ENCODE assay signal across 19 cellular contexts in genomic region chr7:24580283-24580946, GRCh38. TPM values are rescaled to one million over a fixed set of nuclear protein-coding genes. Genes with fewer than 3 reads are reported as not detected.
A peak's percentile ranks its signal among the peaks of the same experiment; 100 is the strongest.
DNase-seq lines count a peak whose midpoint lies in the region; ATAC-seq, FAIRE-seq and TF ChIP-seq lines count a peak whose summit lies in the region.
"Had no signal": no experiment of that assay in that cellular context is flagged by ENCODE, and none has a peak within 500 bp of the region (broad histone marks: within the 10 kb centered on the region; RNA-seq: fewer than 3 reads in every experiment).

No MANE protein-coding gene starts in this region.

- H3K27me3 Mint-ChIP-seq in Calu3 (ENCODE audit: unreplicated experiment) = no peaks in the 10 kb centered on the region
- H3K27me3 Mint-ChIP-seq: CD4-positive, alpha-beta memory T cell had no signal

- no peak overlapping the region for H3K4ac ChIP-seq in IMR-90 (ENCODE audit: low read depth, low read length)

- POLR2A ChIA-PET in IMR-90 (lab: Charles Lee; ENCODE audit: unreplicated experiment) = interaction anchor here (0.7 kb wide), 1 partner anchor 22 kb away, joined by 3 read pairs; no protein-coding TSS in a partner anchor

- H3K9me3 ChIP-seq in IMR-90 (ENCODE audit: control insufficient read depth, insufficient read depth, low read length) (peaks cover 3% of the 10 kb centered on the region; the same call in 1 of the 2 replicates), MM.1S (replicated peaks; ENCODE audit: insufficient read depth, low read length) (no peaks in the 10 kb centered on the region)
- H3K9me3 ChIP-seq: gastroesophageal sphincter, uterus had no signal

- H3K79me1 ChIP-seq in IMR-90 (ENCODE audit: low read depth in 1 of 2, low read length in 2 of 2) = peaks cover 3 to 14% of the 10 kb centered on the region in 2 experiments; a peak in 2 of 4 replicates

- no peak overlapping the region for H4K8ac ChIP-seq in IMR-90 (ENCODE audit: low read depth in 2 of 2, low read length in 2 of 2)

- H3K4me3 Mint-ChIP-seq in Calu3 (ENCODE audit: low read depth, unreplicated experiment) = no peak overlapping the region
- H3K4me3 Mint-ChIP-seq: CD4-positive, alpha-beta memory T cell had no signal

- H4K5ac ChIP-seq in IMR-90 (ENCODE audit: low read depth, low read length) = no peak overlapping the region

- H3K4me1 ChIP-seq in IMR-90 (ENCODE audit: control insufficient read depth, insufficient read depth, low read length) = no peaks in the 10 kb centered on the region
- peaks cover 4% of the 10 kb centered on the region; the same call in 1 of the 2 replicates for H3K4me1 ChIP-seq in MM.1S (ENCODE audit: low read length)
- H3K4me1 ChIP-seq: uterus had no signal

- no peak overlapping the region for H2BK120ac ChIP-seq in IMR-90 (ENCODE audit: low read depth, low read length)

- H3K4me1 Mint-ChIP-seq in Calu3 (ENCODE audit: low read depth, unreplicated experiment) = peaks cover 50% of the 10 kb centered on the region

- dilution Hi-C loops in IMR-90 (cut with HindIII; ENCODE audit: low sequenced_read_pairs, unreplicated experiment) = no loop called here

- no peak overlapping the region for H3K4me2 ChIP-seq in IMR-90 (ENCODE audit: low read depth, low read length)
- no peak overlapping the region for H3K4me2 ChIP-seq in MM.1S (ENCODE audit: low read depth, low read length)

- H3K27me3 ChIP-seq in IMR-90 (ENCODE audit: control insufficient read depth, insufficient read depth, low read length) = no peaks in the 10 kb centered on the region
- no peaks in the 10 kb centered on the region for H3K27me3 ChIP-seq in MM.1S (replicated peaks; ENCODE audit: insufficient read depth, low read length)
- H3K27me3 ChIP-seq: gastroesophageal sphincter, uterus had no signal

- H3K9me1 ChIP-seq in IMR-90 (ENCODE audit: insufficient read depth, low read length) = no peaks in the 10 kb centered on the region

- H3K27ac ChIP-seq in IMR-90 (ENCODE audit: insufficient read depth, low read length) = no peak overlapping the region
- no peak overlapping the region for H3K27ac ChIP-seq in MM.1S (ENCODE audit: low read length)
- H3K27ac ChIP-seq: gastroesophageal sphincter, uterus had no signal

- no peak overlapping the region for H2BK5ac ChIP-seq in IMR-90 (ENCODE audit: low read depth, low read length, poor library complexity, severe bottlenecking)

- no peak overlapping the region for H4K91ac ChIP-seq in IMR-90 (ENCODE audit: insufficient read depth, low read depth, low read length)

- H3K56ac ChIP-seq in IMR-90 (ENCODE audit: extremely low read depth, insufficient read depth, low read length) = no peak overlapping the region

- TF ChIP-seq CTCF in Calu3 (IDR thresholded peaks at IDR 0.05; ENCODE audit: unreplicated experiment) (no peak), IMR-90 (conservative IDR thresholded peaks at IDR 0.05; ENCODE audit: low read depth, low read length) (no peak), MM.1S (IDR thresholded peaks at IDR 0.05; ENCODE audit: low read length) (no peak)

- H2AK5ac ChIP-seq in IMR-90 (ENCODE audit: low read depth, low read length) = no peak overlapping the region

- H3F3A ChIP-seq in MM.1S (ENCODE audit: insufficient read depth, low read length) = no peaks in the 10 kb centered on the region

- WGBS in IMR-90 (ENCODE audit: extremely low coverage in 2 of 2, insufficient read length in 1 of 2), 2 experiments = no CpG with 5 or more reads among the region's 2 CpGs

- FAIRE-seq in islet of Langerhans (lab: Jason Lieb, UNC) = peak; percentile 21
- FAIRE-seq: endometrium had no signal

- no peaks in the 10 kb centered on the region for H3K9me2 ChIP-seq in MM.1S (replicated peaks; ENCODE audit: insufficient read depth, low read length)

- H3K4me3 ChIP-seq in IMR-90 (ENCODE audit: insufficient read depth, low read depth, low read length) (no peak overlapping the region), MM.1S (ENCODE audit: low read length) (no peak overlapping the region)
- H3K4me3 ChIP-seq: gastroesophageal sphincter, uterus had no signal

- CTCF ChIA-PET in Calu3 (lab: Charles Lee) = interaction anchor here (0.5 to 2.1 kb wide), 5 partner anchors 9 to 642 kb away, joined by 3 to 9 read pairs (median 4); no protein-coding TSS in a partner anchor
- CTCF ChIA-PET in IMR-90 (lab: Yijun Ruan, JAX) = no interaction called here

- no peak overlapping the region for H2BK15ac ChIP-seq in IMR-90 (ENCODE audit: low read depth, low read length)

- H3K23ac ChIP-seq in IMR-90 (ENCODE audit: low read depth, low read length) = no peak overlapping the region

- DNase-seq in Calu3 = no peak
- peak; percentile 48 for DNase-seq in IMR-90
- DNase-seq in SHP77 treated with DMSO at 0.1 percent for 48 hours (lab: John Stamatoyannopoulos, UW) = peak; percentile 68
- DNase-seq in HK-2 (ENCODE audit: unreplicated experiment) = no peak
- no peak for DNase-seq in MM.1S
- no peak for DNase-seq in NCI-H2196 (lab: John Stamatoyannopoulos, UW; ENCODE audit: unreplicated experiment)
- DNase-seq: activated CD4-positive, alpha-beta T cell treated with anti-CD3 and anti-CD28 coated beads for 48 hours; activated gamma-delta T cell treated with Interleukin-2 at 50 U/mL for 16 hours; anterior cingulate cortex; CD4-positive, alpha-beta memory T cell; Kasumi-1; NCI-H1694 treated with DMSO at 0.1 percent for 48 hours; T1000; uterus had no signal

- no peak for ATAC-seq in IMR-90 (ENCODE audit: low read depth)
- ATAC-seq in GM18520 (IDR thresholded peaks at IDR 0.05; ENCODE audit: unreplicated experiment) = no peak
- ATAC-seq: gastroesophageal sphincter, SK-N-SH treated with all-trans-retinoic acid at 6 μM for 48 hours had no signal

- H3K36me3 Mint-ChIP-seq in Calu3 (ENCODE audit: insufficient read depth, unreplicated experiment) = no peaks in the 10 kb centered on the region
- H3K36me3 Mint-ChIP-seq: CD4-positive, alpha-beta memory T cell had no signal

- BruUV-seq in Calu3 (replicated peaks; lab: Mats Ljungman, UMichigan) = no TSS peak
- no TSS peak for BruUV-seq in IMR-90 (replicated peaks; lab: Mats Ljungman, UMichigan)

- peak overlapping the region; percentile 17 for H3K27ac Mint-ChIP-seq in Calu3 (ENCODE audit: unreplicated experiment)

- no peaks in the 10 kb centered on the region for H3K9me3 Mint-ChIP-seq in Calu3 (ENCODE audit: low read depth, unreplicated experiment)
- H3K9me3 Mint-ChIP-seq: CD4-positive, alpha-beta memory T cell had no signal

- H4K20me1 ChIP-seq in IMR-90 (ENCODE audit: insufficient read depth, low read length) (no peaks in the 10 kb centered on the region; the same call in none of the 2 replicates), MM.1S (ENCODE audit: insufficient read depth, low read length) (no peaks in the 10 kb centered on the region; the same call in 1 of the 2 replicates)

- TF ChIP-seq RAD21 in IMR-90 (IDR thresholded peaks at IDR 0.05; ENCODE audit: low read length) = no peak

- TF ChIP-seq POLR2A in IMR-90 (IDR thresholded peaks at IDR 0.05; ENCODE audit: low read depth, low read length) = no peak

- in situ Hi-C loops in IMR-90 (cut with MboI; ENCODE audit: low sequenced_read_pairs) = no loop called here

- H3K9ac ChIP-seq in IMR-90 (ENCODE audit: low read depth, low read length) (no peak overlapping the region), MM.1S (ENCODE audit: low read length) (no peak overlapping the region)

- no peak overlapping the region for H3K18ac ChIP-seq in IMR-90 (ENCODE audit: low read depth, low read length)

- no peak overlapping the region for H2BK20ac ChIP-seq in IMR-90 (ENCODE audit: low read depth, low read length)

- no peak overlapping the region for H2AFZ ChIP-seq in IMR-90 (replicated peaks; ENCODE audit: low read length, poor library complexity)
- H2AFZ ChIP-seq in MM.1S (ENCODE audit: low read length) = no peak overlapping the region

- H3K79me2 ChIP-seq in MM.1S (ENCODE audit: low read length) = peaks cover 82% of the 10 kb centered on the region

- H3K36me3 ChIP-seq in IMR-90 (ENCODE audit: control insufficient read depth, insufficient read depth, low read length) = no peaks in the 10 kb centered on the region
- H3K36me3 ChIP-seq in MM.1S (replicated peaks; ENCODE audit: insufficient read depth, low read length) = no peaks in the 10 kb centered on the region
- H3K36me3 ChIP-seq: gastroesophageal sphincter, uterus had no signal

- H2AK9ac ChIP-seq in IMR-90 (replicated peaks; ENCODE audit: low read depth, low read length, poor library complexity) = no peak overlapping the region

- no peak overlapping the region for H3K14ac ChIP-seq in IMR-90 (replicated peaks; ENCODE audit: low read depth, low read length)

- intact Hi-C loops in Calu3 (cut with micrococcal nuclease; ENCODE audit: unreplicated experiment) = no loop called here
- intact Hi-C loops in IMR-90 (cut with micrococcal nuclease) = no loop called here

TF ChIP-seq in IMR-90, 13 proteins besides CTCF, POLR2A, EP300 and RAD21:
- TF ChIP-seq MAFK (IDR thresholded peaks at IDR 0.05; ENCODE audit: low read depth, low read length) = no peak
TF ChIP-seq in IMR-90: peak in this region for 0.

RNA-seq across cellular contexts. Expression of gene PALS2, which starts 7.2 kb away (rescaled TPM):
- total RNA-seq in Calu3 (2022) = 70.5 and 88.8 TPM in 2 replicates
- total RNA-seq in IMR-90 (2012; rRNA removed) = 15.4 and 29.7 TPM in 2 replicates
- polyA plus RNA-seq in IMR-90 (2012; rRNA removed) = 7.4 and 8.8 TPM in 2 replicates
- polyA plus RNA-seq in IMR-90 (2012; cell fraction: cytosol; rRNA removed) = 1.2 and 2.2 TPM in 2 replicates
- polyA plus RNA-seq in IMR-90 (2012; cell fraction: nucleus; rRNA removed; ENCODE audit: low replicate concordance) = 0.75 and 5.3 TPM in 2 replicates

Comparison
In these comparisons a context has a peak if more than half of its experiments do, and no peak if none do; other contexts are left out.
1. DNase-seq: peak in IMR-90 (single experiment) and SHP77 treated with DMSO at 0.1 percent for 48 hours (single experiment); none in Calu3 (single experiment), HK-2 (single experiment), MM.1S (single experiment) and NCI-H2196 (single experiment).